Comparison of ENCODE assay signal across 8 cellular contexts in the genomic region with DNA sequence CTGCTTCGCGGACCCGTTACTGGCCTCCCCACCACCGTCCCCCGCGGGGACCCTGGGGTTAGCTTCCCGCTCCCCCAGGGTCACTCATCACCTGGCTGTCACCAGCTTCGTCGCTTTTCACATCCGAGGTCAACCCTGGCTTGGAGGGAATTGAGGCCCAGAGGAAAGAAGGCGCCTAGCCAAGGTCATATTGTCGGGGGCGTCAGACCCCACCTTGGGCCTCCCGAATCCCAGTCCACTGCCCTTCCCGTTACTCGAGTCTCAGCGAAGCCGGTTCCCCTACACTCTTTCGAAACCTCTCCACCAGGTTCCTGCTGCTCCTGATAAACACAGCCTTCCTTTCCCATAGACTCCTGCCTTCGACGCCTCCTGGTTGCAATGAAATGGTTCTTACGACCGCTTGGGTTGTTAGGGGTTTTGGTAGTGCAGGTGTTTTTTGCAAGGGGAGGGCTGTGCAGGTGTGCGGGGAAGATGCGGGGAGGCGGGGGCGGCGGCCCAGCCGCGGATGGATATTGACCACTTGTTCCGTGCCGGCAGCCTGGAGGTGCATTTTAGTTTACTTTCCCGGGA. TPM values are rescaled to one million over a fixed set of nuclear protein-coding genes. Genes with fewer than 3 reads are reported as not detected.
DNase-seq lines count a peak whose midpoint lies in the region; FAIRE-seq lines count a peak whose summit lies in the region.

No MANE protein-coding gene starts in this region.

- 1 to 3% (median 1%) methylated on average over 31 to 33 of the region's 33 CpGs for WGBS in small intestine, 3 donors

- in situ Hi-C loops in G401 (cut with HindIII; ENCODE audit: low sequenced_read_pairs), result no loop called here

- H3K27me3 ChIP-seq in small intestine (ENCODE audit: control insufficient read depth in 2 of 2, insufficient read depth in 2 of 2, low read length in 2 of 2), result no peaks in the 10 kb centered on the region

- H3K4me1 ChIP-seq in small intestine (ENCODE audit: control insufficient read depth in 2 of 2, insufficient read depth in 1 of 2, low read depth in 1 of 2, low read length in 1 of 2), result peaks cover 0 to 9% of the 10 kb centered on the region in 2 donors

- peaks cover 0 to 2% of the 10 kb centered on the region in 2 donors for H3K36me3 ChIP-seq in small intestine (ENCODE audit: control insufficient read depth in 2 of 2, insufficient read depth in 2 of 2, low read length in 2 of 2)

- peak overlapping the region; percentile 38 for H3K27ac Mint-ChIP-seq in activated naive CD4-positive, alpha-beta T cell treated with anti-CD3 and anti-CD28 coated beads, Interleukin-2, amount 50 U/mL, for 24 hours

- DNase-seq in G401 (ENCODE audit: low spot score), result peak; percentile 30
- peak; percentile 58 for DNase-seq in HT-29 (ENCODE audit: low spot score)
- DNase-seq in small intestine, result peak; percentile 49
- DNase-seq in epidermal melanocyte (ENCODE audit: insufficient read length, low spot score), result no peak
- DNase-seq in activated CD4-positive, CD25-positive, alpha-beta regulatory T cell (lab: John Stamatoyannopoulos, UW), result no peak
- DNase-seq in stimulated activated CD4-positive, alpha-beta T cell treated with anti-CD3 and anti-CD28 coated beads, Interleukin-4, amount 100 ng/mL, for 24 hours, result no peak

- H3K27ac ChIP-seq in small intestine (ENCODE audit: low read depth in 1 of 2, low read length in 1 of 2), result peak overlapping the region; percentile 1 to 68

- H3K9me3 Mint-ChIP-seq in activated naive CD4-positive, alpha-beta T cell treated with anti-CD3 and anti-CD28 coated beads, Interleukin-2, amount 50 U/mL, for 24 hours, result no peaks in the 10 kb centered on the region

- H3K4me1 Mint-ChIP-seq in activated naive CD4-positive, alpha-beta T cell treated with anti-CD3 and anti-CD28 coated beads, Interleukin-2, amount 50 U/mL, for 24 hours, result peaks cover 23% of the 10 kb centered on the region

- H3K4me3 Mint-ChIP-seq in activated naive CD4-positive, alpha-beta T cell treated with anti-CD3 and anti-CD28 coated beads, Interleukin-2, amount 50 U/mL, for 24 hours, result peak overlapping the region; percentile 87

- no peaks in the 10 kb centered on the region for H3K9me3 ChIP-seq in small intestine (ENCODE audit: control insufficient read depth, low read depth)

- no peaks in the 10 kb centered on the region for H3K36me3 Mint-ChIP-seq in activated naive CD4-positive, alpha-beta T cell treated with anti-CD3 and anti-CD28 coated beads, Interleukin-2, amount 50 U/mL, for 24 hours

- FAIRE-seq in small intestine (lab: Jason Lieb, UNC), result no peak

- peak overlapping the region; percentile 76 for H3K4me3 ChIP-seq in iPS-11a (ENCODE audit: low read depth, low read length)
- H3K4me3 ChIP-seq in small intestine (ENCODE audit: low read depth in 1 of 2, low read length in 2 of 2), result peak overlapping the region; percentile 70 to 76

- H3K27me3 Mint-ChIP-seq in activated naive CD4-positive, alpha-beta T cell treated with anti-CD3 and anti-CD28 coated beads, Interleukin-2, amount 50 U/mL, for 24 hours, result no peaks in the 10 kb centered on the region

RNA-seq across cellular contexts. Expression of a gene that starts 0.6 kb away (rescaled TPM):
- 44.2 and 50.7 TPM in 2 replicates for total RNA-seq in G401 (2014; rRNA removed; shearing (Covaris generic))
- total RNA-seq in HT-29 (2014; rRNA removed; shearing (Covaris generic)), result 14.9 and 20.0 TPM in 2 replicates
- 10 to 100 TPM; 13.1 to 36.2 (median 16.5) TPM for polyA plus RNA-seq in small intestine

RNA-seq across cellular contexts. Expression of a gene that starts 22.5 kb away (rescaled TPM):
- total RNA-seq in G401 (2014; rRNA removed; shearing (Covaris generic)), result 53.3 and 54.9 TPM in 2 replicates
- total RNA-seq in HT-29 (2014; rRNA removed; shearing (Covaris generic)), result 0.37 and 2.0 TPM in 2 replicates
- polyA plus RNA-seq in small intestine, result 1 to 10 TPM in 2 of 3 donors, not detected in 1; 1.3 to 2.1 TPM

RNA-seq across cellular contexts. Expression of a gene that starts 35.0 kb away (rescaled TPM):
- total RNA-seq in G401 (2014; rRNA removed; shearing (Covaris generic)), result 499 and 536 TPM in 2 replicates
- total RNA-seq in HT-29 (2014; rRNA removed; shearing (Covaris generic)), result 1,404 and 1,625 TPM in 2 replicates
- polyA plus RNA-seq in small intestine, result 1,000 to 10,000 TPM; 1,384 to 1,570 (median 1,395) TPM

RNA-seq across cellular contexts. Expression of a gene that starts 46.8 kb away (rescaled TPM):
- total RNA-seq in G401 (2014; rRNA removed; shearing (Covaris generic)), result 123 and 143 TPM in 2 replicates
- total RNA-seq in HT-29 (2014; rRNA removed; shearing (Covaris generic)), result 131 and 140 TPM in 2 replicates
- polyA plus RNA-seq in small intestine, result 10 to 100 TPM; 76.0 to 93.5 (median 80.2) TPM

Comparison
In these comparisons a context has a peak if more than half of its experiments do, and no peak if none do; other contexts are left out.
1. DNase-seq: peak in G401 (single experiment), HT-29 (single experiment) and small intestine (single experiment); none in epidermal melanocyte (single experiment), activated CD4-positive, CD25-positive, alpha-beta regulatory T cell (0 of 4) and stimulated activated CD4-positive, alpha-beta T cell treated with anti-CD3 and anti-CD28 coated beads, Interleukin-4, amount 100 ng/mL, for 24 hours (single experiment).
2. RNA of a gene that starts 22.5 kb away (total RNA-seq): 53.3 to 54.9 TPM in G401; 0.37 to 2.0 TPM in HT-29; every median in the first group is over 10 times any median in the second.